8 cellular contexts compared by ENCODE assay signal in the genomic region with DNA sequence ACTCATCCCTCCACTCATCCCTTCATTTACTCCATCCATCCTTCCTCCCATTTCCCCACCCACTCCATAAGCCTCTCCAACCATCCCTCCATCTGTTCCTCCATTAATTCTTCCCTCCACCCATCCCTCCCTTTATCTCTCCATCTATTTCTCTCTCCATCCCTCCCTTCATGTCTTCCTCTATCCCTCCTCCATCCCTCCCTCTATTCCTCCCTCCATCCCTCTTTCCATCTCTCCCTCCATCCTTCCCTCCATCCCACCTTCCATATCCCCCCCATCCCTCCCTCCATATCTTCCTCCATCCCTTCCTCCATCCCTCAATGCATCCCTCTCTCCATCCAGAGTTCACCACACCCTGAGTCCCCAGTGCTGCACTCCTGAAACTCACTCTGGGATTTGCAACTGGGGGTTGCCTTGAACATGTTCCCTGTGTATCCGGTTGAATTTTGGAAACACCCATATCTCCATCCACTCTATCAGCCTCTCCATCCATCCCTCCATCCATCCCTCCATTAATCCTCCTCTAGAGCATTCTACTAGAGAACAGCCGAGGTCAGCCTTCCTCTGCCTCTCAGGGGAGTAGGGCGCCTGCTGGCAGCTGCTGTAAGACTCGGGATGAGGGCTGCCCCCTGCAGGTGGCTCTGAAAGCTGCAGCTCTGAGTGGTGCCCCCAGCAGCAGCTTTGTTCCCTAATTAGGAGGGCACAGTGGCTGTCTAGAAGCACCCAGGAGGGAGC.
DNase-seq lines count a peak whose midpoint lies in the region; ATAC-seq lines count a peak whose summit lies in the region.

No MANE protein-coding gene starts in this region.

- no peaks in the 10 kb centered on the region for H3K27me3 ChIP-seq in layer of hippocampus (ENCODE audit: control insufficient read depth, insufficient read depth, low read length)

- peak; percentile 58 for ATAC-seq in GM19467 (IDR thresholded peaks at IDR 0.05; ENCODE audit: unreplicated experiment)
- no peak for ATAC-seq in GM21576 (IDR thresholded peaks at IDR 0.05; ENCODE audit: unreplicated experiment)

- DNase-seq in AG20443 (ENCODE audit: low spot score) (peak; percentile 82), NCI-H2107 treated with DMSO at 0.1 percent for 48 hours (lab: John Stamatoyannopoulos, UW; ENCODE audit: unreplicated experiment) (peak; percentile 64), caudate nucleus (lab: John Stamatoyannopoulos, UW) (peak in 56 of 61 donors; percentile 16 to 84 (median 64))
- DNase-seq in activated CD4-positive, CD25-positive, alpha-beta regulatory T cell treated with anti-CD3 and anti-CD28 coated beads, Interleukin-2, amount 50 U/mL, for 72 hours: peak; percentile 87
- DNase-seq in stimulated activated CD4-positive, alpha-beta T cell treated with anti-CD3 and anti-CD28 coated beads, Interleukin-4, amount 100 ng/mL, for 4 hours: peak; percentile 74 to 82

- H3K27ac ChIP-seq in caudate nucleus (ENCODE audit: low read depth, low read length) (peak overlapping the region; percentile 49), layer of hippocampus (ENCODE audit: low read depth, low read length) (peak overlapping the region; percentile 36)
